ENCODE assay signal across 1 cellular context in genomic region chr2:196182439-196183171, GRCh38.
TF ChIP-seq lines count a peak whose summit lies in the region.

No MANE protein-coding gene starts in this region.

TF ChIP-seq in GM23338, 12 proteins besides CTCF, POLR2A, EP300 and RAD21 (continued from another document):
- TF ChIP-seq REST (IDR thresholded peaks at IDR 0.05; ENCODE audit: unreplicated experiment) (no peak), POLR2AphosphoS5 (IDR thresholded peaks at IDR 0.05; ENCODE audit: low read depth) (no peak), ZNF114 (CRISPR knock-in tag; IDR thresholded peaks at IDR 0.05) (no peak)
